ENCODE assay signal across 17 cellular contexts in the genomic region with DNA sequence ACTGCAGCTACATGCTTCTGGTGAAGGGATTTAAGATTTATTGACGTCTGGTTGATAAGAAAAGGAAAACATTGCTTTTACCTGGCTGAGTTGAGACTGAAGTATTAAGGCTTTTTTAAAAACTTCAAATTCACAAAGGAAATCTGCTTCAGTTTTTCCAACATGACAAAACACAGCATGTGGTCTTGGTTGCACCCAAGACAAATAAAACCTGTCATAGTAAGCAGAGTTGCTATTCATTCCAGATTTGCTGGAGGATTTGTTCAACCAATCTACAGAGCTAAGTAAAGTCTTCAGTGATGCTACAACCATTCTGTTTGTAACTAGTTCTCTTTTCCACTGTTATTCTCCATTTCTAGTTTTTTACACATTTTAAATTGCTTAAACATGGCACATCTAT.
"Had no signal": no experiment of that assay in that cellular context is flagged by ENCODE, and none has a peak within 500 bp of the region (broad histone marks: within the 10 kb centered on the region; RNA-seq: fewer than 3 reads in every experiment).

No MANE protein-coding gene starts in this region.

- H3K27ac ChIP-seq: foreskin keratinocyte, ovary, right atrium auricular region, sigmoid colon, skin epidermis, upper lobe of left lung, uterus had no signal

- H3K27me3 ChIP-seq: foreskin keratinocyte, ovary, right atrium auricular region, sigmoid colon, upper lobe of left lung, uterus had no signal

- H3K4me1 Mint-ChIP-seq: neural crest cell had no signal

- H3K4me3 ChIP-seq: mucosa of descending colon, ovary, right atrium auricular region, sigmoid colon, skin epidermis, upper lobe of left lung, uterus had no signal

- H3K27me3 Mint-ChIP-seq: dendritic cell treated with granulocyte-macrophage colony-stimulating factor and Interleukin-4, amounts not matched to agents 40 ng/mL and 50 ng/mL, for 4 days; naive thymus-derived CD8-positive, alpha-beta T cell; stimulated activated naive B cell treated with anti-CD40 and anti-IgM and Interleukin-4, amounts not matched to agents 10 μg/mL and 1 μg/mL and 100 μg/mL, for 72 hours; stimulated activated naive CD8-positive, alpha-beta T cell treated with anti-CD3 and anti-CD28 coated beads, Interleukin-15, amount 100 ng/mL, for 72 hours had no signal

- H3K27ac Mint-ChIP-seq: dendritic cell treated with granulocyte-macrophage colony-stimulating factor and Interleukin-4, amounts not matched to agents 40 ng/mL and 50 ng/mL, for 4 days; naive thymus-derived CD8-positive, alpha-beta T cell; stimulated activated naive B cell treated with anti-CD40 and anti-IgM and Interleukin-4, amounts not matched to agents 10 μg/mL and 1 μg/mL and 100 μg/mL, for 72 hours; stimulated activated naive CD8-positive, alpha-beta T cell treated with anti-CD3 and anti-CD28 coated beads, Interleukin-15, amount 100 ng/mL, for 72 hours had no signal

- DNase-seq: foreskin keratinocyte; hippocampal formation; mammary epithelial cell; mucosa of descending colon; naive thymus-derived CD8-positive, alpha-beta T cell; ovary; sigmoid colon; stimulated activated CD4-positive, alpha-beta T cell treated with anti-CD3 and anti-CD28 coated beads, Interleukin-2, amount 100 ng/mL, for 24 hours; stimulated activated CD4-positive, alpha-beta T cell treated with anti-CD3 and anti-CD28 coated beads, Interleukin-4, amount 100 ng/mL, for 4 hours; stimulated activated naive B cell treated with anti-CD40 and anti-IgM and Interleukin-4, amounts not matched to agents 10 μg/mL and 1 μg/mL and 100 μg/mL, for 72 hours; stimulated activated naive CD8-positive, alpha-beta T cell treated with anti-CD3 and anti-CD28 coated beads, Interleukin-15, amount 100 ng/mL, for 72 hours; upper lobe of left lung; uterus had no signal

- H3K9me3 Mint-ChIP-seq: dendritic cell treated with granulocyte-macrophage colony-stimulating factor and Interleukin-4, amounts not matched to agents 40 ng/mL and 50 ng/mL, for 4 days; neural crest cell; stimulated activated naive B cell treated with anti-CD40 and anti-IgM and Interleukin-4, amounts not matched to agents 10 μg/mL and 1 μg/mL and 100 μg/mL, for 72 hours; stimulated activated naive CD8-positive, alpha-beta T cell treated with anti-CD3 and anti-CD28 coated beads, Interleukin-15, amount 100 ng/mL, for 72 hours had no signal

- H3K4me3 Mint-ChIP-seq: dendritic cell treated with granulocyte-macrophage colony-stimulating factor and Interleukin-4, amounts not matched to agents 40 ng/mL and 50 ng/mL, for 4 days; naive thymus-derived CD8-positive, alpha-beta T cell; neural crest cell; stimulated activated naive B cell treated with anti-CD40 and anti-IgM and Interleukin-4, amounts not matched to agents 10 μg/mL and 1 μg/mL and 100 μg/mL, for 72 hours; stimulated activated naive CD8-positive, alpha-beta T cell treated with anti-CD3 and anti-CD28 coated beads, Interleukin-15, amount 100 ng/mL, for 72 hours had no signal

- H3K36me3 ChIP-seq: ovary, right atrium auricular region, upper lobe of left lung, uterus had no signal

- H3K9me3 ChIP-seq: mucosa of descending colon, ovary, right atrium auricular region, sigmoid colon, upper lobe of left lung, uterus had no signal

- H3K4me1 ChIP-seq: foreskin keratinocyte, right atrium auricular region, sigmoid colon, upper lobe of left lung, uterus had no signal
